ENCODE assay signal across 14 cellular contexts in genomic region chr16:4472880-4473279, GRCh38. TPM values are rescaled to one million over a fixed set of nuclear protein-coding genes. Genes with fewer than 3 reads are reported as not detected.
A peak's percentile ranks its signal among the peaks of the same experiment; 100 is the strongest.
DNase-seq lines count a peak whose midpoint lies in the region; FAIRE-seq and TF ChIP-seq lines count a peak whose summit lies in the region.
"Had no signal": no experiment of that assay in that cellular context is flagged by ENCODE, and none has a peak within 500 bp of the region (broad histone marks: within the 10 kb centered on the region; RNA-seq: fewer than 3 reads in every experiment).

No MANE protein-coding gene starts in this region.

- H3K27me3 ChIP-seq in Loucy (ENCODE audit: insufficient read depth, low read length, poor library complexity, severe bottlenecking) (no peaks in the 10 kb centered on the region), astrocyte (ENCODE audit: insufficient read depth, low read length) (no peaks in the 10 kb centered on the region)

- peaks cover 12% of the 10 kb centered on the region for H3K36me3 Mint-ChIP-seq in activated CD4-positive, alpha-beta T cell treated with anti-CD3 and anti-CD28 coated beads, Interleukin-2, amount 10 ng/mL, durations not matched to agents 7 days and 5 days (ENCODE audit: low read depth)
- H3K36me3 Mint-ChIP-seq in astrocyte (ENCODE audit: low read depth, unreplicated experiment) (peaks cover 6% of the 10 kb centered on the region), nephron progenitor cell (ENCODE audit: low read depth) (peaks cover 12% of the 10 kb centered on the region)

- intact Hi-C loops in cardiac septum (cut with DNase I), result no loop called here

- H4K20me1 ChIP-seq in Loucy (ENCODE audit: insufficient read depth, low read length, poor library complexity, severe bottlenecking) (no peaks in the 10 kb centered on the region), astrocyte (ENCODE audit: insufficient read depth, low read length) (peaks cover 11% of the 10 kb centered on the region)

- H3K27ac Mint-ChIP-seq in activated CD4-positive, alpha-beta T cell treated with anti-CD3 and anti-CD28 coated beads, Interleukin-2, amount 10 ng/mL, durations not matched to agents 7 days and 5 days, result no peak overlapping the region
- H3K27ac Mint-ChIP-seq in astrocyte (ENCODE audit: unreplicated experiment) (no peak overlapping the region), nephron progenitor cell (no peak overlapping the region)

- H3K9me3 Mint-ChIP-seq in activated CD4-positive, alpha-beta T cell treated with anti-CD3 and anti-CD28 coated beads, Interleukin-2, amount 10 ng/mL, durations not matched to agents 7 days and 5 days, result no peaks in the 10 kb centered on the region
- H3K9me3 Mint-ChIP-seq in astrocyte (ENCODE audit: unreplicated experiment) (peaks cover 3% of the 10 kb centered on the region), nephron progenitor cell (peaks cover 15% of the 10 kb centered on the region)

- H3K4me3 ChIP-seq in Loucy (ENCODE audit: low read length, poor library complexity, severe bottlenecking) (peak overlapping the region; percentile 84), astrocyte (ENCODE audit: insufficient read depth, low read depth, low read length) (no peak overlapping the region)

- H3K27ac ChIP-seq in astrocyte (ENCODE audit: low read depth, low read length), result no peak overlapping the region
- H3K27ac ChIP-seq: parathyroid adenoma had no signal

- H3K36me3 ChIP-seq in Loucy (ENCODE audit: insufficient read depth, low read length) (no peaks in the 10 kb centered on the region), astrocyte (ENCODE audit: insufficient read depth, low read length) (no peaks in the 10 kb centered on the region)

- no peaks in the 10 kb centered on the region for H3F3A ChIP-seq in Loucy (ENCODE audit: low read depth)

- no peaks in the 10 kb centered on the region for H3K9me3 ChIP-seq in Loucy (ENCODE audit: insufficient read depth, low read depth, low read length)
- no peaks in the 10 kb centered on the region for H3K9me3 ChIP-seq in astrocyte (ENCODE audit: insufficient read depth, low read depth, low read length)

- FAIRE-seq in astrocyte (lab: Jason Lieb, UNC), result no peak
- FAIRE-seq: colon, urothelium cell line had no signal

- peak overlapping the region; percentile 0 for H3K4me3 Mint-ChIP-seq in activated CD4-positive, alpha-beta T cell treated with anti-CD3 and anti-CD28 coated beads, Interleukin-2, amount 10 ng/mL, durations not matched to agents 7 days and 5 days
- H3K4me3 Mint-ChIP-seq in astrocyte (ENCODE audit: unreplicated experiment), result peak overlapping the region; percentile 40
- H3K4me3 Mint-ChIP-seq in nephron progenitor cell, result peak overlapping the region; percentile 75

- TF ChIP-seq CTCF in Loucy (conservative IDR thresholded peaks at IDR 0.05; ENCODE audit: low read length), result no peak
- no peak for TF ChIP-seq CTCF in astrocyte (IDR thresholded peaks at IDR 0.05; ENCODE audit: insufficient read depth, low read depth, low read length)
- no peak for TF ChIP-seq CTCF in nephron progenitor cell (IDR thresholded peaks at IDR 0.05)

- H2AFZ ChIP-seq in Loucy (ENCODE audit: low read length) (no peak overlapping the region), astrocyte (ENCODE audit: low read depth, low read length) (no peak overlapping the region)
- H2AFZ ChIP-seq: parathyroid adenoma had no signal

- CTCF ChIA-PET in activated CD4-positive, alpha-beta T cell treated with anti-CD3 and anti-CD28 coated beads, Interleukin-2, amount 10 ng/mL, durations not matched to agents 7 days and 5 days (lab: Charles Lee), result interaction anchor here (1.0 to 1.2 kb wide), 3 partner anchors 14 to 102 kb away, joined by 3 to 6 read pairs (median 3); no protein-coding TSS in a partner anchor

- peak overlapping the region; percentile 94 for H3K9ac ChIP-seq in Loucy (ENCODE audit: low read depth, low read length, poor library complexity, severe bottlenecking)
- H3K9ac ChIP-seq in astrocyte (ENCODE audit: low read length), result no peak overlapping the region
- H3K9ac ChIP-seq: parathyroid adenoma had no signal

- H3K4me2 ChIP-seq in Loucy (ENCODE audit: low read depth, low read length, poor library complexity, severe bottlenecking) (peak overlapping the region; percentile 73), astrocyte (ENCODE audit: low read length) (no peak overlapping the region)

- H3K9me2 ChIP-seq in Loucy (replicated peaks; ENCODE audit: low read depth, low read length), result no peaks in the 10 kb centered on the region

- H3K27me3 Mint-ChIP-seq in activated CD4-positive, alpha-beta T cell treated with anti-CD3 and anti-CD28 coated beads, Interleukin-2, amount 10 ng/mL, durations not matched to agents 7 days and 5 days, result no peaks in the 10 kb centered on the region
- no peaks in the 10 kb centered on the region for H3K27me3 Mint-ChIP-seq in astrocyte (ENCODE audit: low read depth, unreplicated experiment)
- H3K27me3 Mint-ChIP-seq in nephron progenitor cell (ENCODE audit: low read depth, poor library complexity), result peaks cover 23% of the 10 kb centered on the region

- H3K4me1 ChIP-seq in Loucy (ENCODE audit: insufficient read depth, low read length, poor library complexity, severe bottlenecking), result peaks cover 8% of the 10 kb centered on the region
- peaks cover 18% of the 10 kb centered on the region for H3K4me1 ChIP-seq in astrocyte (ENCODE audit: insufficient read depth, low read length)

- H3K4me1 Mint-ChIP-seq in activated CD4-positive, alpha-beta T cell treated with anti-CD3 and anti-CD28 coated beads, Interleukin-2, amount 10 ng/mL, durations not matched to agents 7 days and 5 days, result peaks cover 26% of the 10 kb centered on the region
- H3K4me1 Mint-ChIP-seq in astrocyte (ENCODE audit: low read depth, unreplicated experiment) (peaks cover 10% of the 10 kb centered on the region), nephron progenitor cell (peaks cover 17% of the 10 kb centered on the region)

- H3K79me2 ChIP-seq in Loucy (ENCODE audit: insufficient read depth, low read length) (peaks cover 37% of the 10 kb centered on the region), astrocyte (ENCODE audit: insufficient read depth, low read length) (peaks cover 32% of the 10 kb centered on the region)

- POLR2A ChIA-PET in activated CD4-positive, alpha-beta T cell treated with anti-CD3 and anti-CD28 coated beads, Interleukin-2, amount 10 ng/mL, durations not matched to agents 7 days and 5 days (lab: Charles Lee), result no interaction called here

- no peak for DNase-seq in activated CD4-positive, alpha-beta T cell treated with anti-CD3 and anti-CD28 coated beads, Interleukin-2, amount 10 ng/mL, durations not matched to agents 7 days and 5 days
- no peak for DNase-seq in activated CD4-positive, alpha-beta T cell treated with anti-CD3 and anti-CD28 coated beads for 4 hours
- DNase-seq in astrocyte (ENCODE audit: low read depth) (no peak), nephron progenitor cell (no peak), NCI-H146 treated with DMSO at 0.1 percent for 48 hours (lab: John Stamatoyannopoulos, UW; ENCODE audit: unreplicated experiment) (no peak), cardiac septum (ENCODE audit: low spot score) (no peak), cerebellum (ENCODE audit: low spot score) (no peak)
- DNase-seq: DMS153, NCI-H2029, SHP77 had no signal

RNA-seq across cellular contexts. Expression of gene NMRAL1, which starts 1.5 kb away (rescaled TPM):
- total RNA-seq in activated CD4-positive, alpha-beta T cell treated with anti-CD3 and anti-CD28 coated beads, Interleukin-2, amount 10 ng/mL, durations not matched to agents 7 days and 5 days, result 10 to 100 TPM; 34.0 to 35.9 TPM
- total RNA-seq in astrocyte (28.5 and 31.2 TPM in 2 replicates), cardiac septum (7.3 TPM), cerebellum (27.0 TPM)

RNA-seq across cellular contexts. Expression of gene HMOX2, which starts 3.3 kb away (rescaled TPM):
- 100 to 1,000 TPM in 1 of 2 experiments, 10 to 100 TPM in 1; 86.3 to 107 TPM for total RNA-seq in activated CD4-positive, alpha-beta T cell treated with anti-CD3 and anti-CD28 coated beads, Interleukin-2, amount 10 ng/mL, durations not matched to agents 7 days and 5 days
- total RNA-seq in astrocyte (53.1 and 64.9 TPM in 2 replicates), cardiac septum (69.1 TPM), cerebellum (33.0 TPM)

RNA-seq across cellular contexts. Expression of gene DNAJA3, which starts 47.2 kb away (rescaled TPM):
- total RNA-seq in activated CD4-positive, alpha-beta T cell treated with anti-CD3 and anti-CD28 coated beads, Interleukin-2, amount 10 ng/mL, durations not matched to agents 7 days and 5 days, result 10 to 100 TPM; 51.6 to 55.0 TPM
- total RNA-seq in astrocyte (36.4 and 39.8 TPM in 2 replicates), cardiac septum (50.7 TPM), cerebellum (35.2 TPM)

RNA-seq across cellular contexts. Expression of gene CORO7, which starts 56.5 kb away (rescaled TPM):
- total RNA-seq in activated CD4-positive, alpha-beta T cell treated with anti-CD3 and anti-CD28 coated beads, Interleukin-2, amount 10 ng/mL, durations not matched to agents 7 days and 5 days, result 100 to 1,000 TPM; 196 to 211 TPM
- total RNA-seq in astrocyte, result 25.0 and 26.4 TPM in 2 replicates
- 11.9 TPM for total RNA-seq in cardiac septum
- total RNA-seq in cerebellum, result 27.4 TPM

Comparison
In these comparisons a context has a peak if more than half of its experiments do, and no peak if none do; other contexts are left out.
1. H3K4me3 Mint-ChIP-seq: peak in every context shown above with its lines; median percentile 75 in nephron progenitor cell; 40 in astrocyte; 0 in activated CD4-positive, alpha-beta T cell treated with anti-CD3 and anti-CD28 coated beads, Interleukin-2, amount 10 ng/mL, durations not matched to agents 7 days and 5 days.